In genomic region chr22:31085493-31085824, GRCh38 we compare ENCODE assay signal across 9 cellular contexts. TPM values are rescaled to one million over a fixed set of nuclear protein-coding genes. Genes with fewer than 3 reads are reported as not detected.
A peak's percentile ranks its signal among the peaks of the same experiment; 100 is the strongest.
DNase-seq lines count a peak whose midpoint lies in the region; TF ChIP-seq lines count a peak whose summit lies in the region.
"Had no signal": no experiment of that assay in that cellular context is flagged by ENCODE, and none has a peak within 500 bp of the region (broad histone marks: within the 10 kb centered on the region; RNA-seq: fewer than 3 reads in every experiment).

No MANE protein-coding gene starts in this region.

- H3K36me3 ChIP-seq in stomach = peaks cover 30 to 38% (median 31%) of the 10 kb centered on the region in 4 donors

- DNase-seq in T-helper 1 cell (no peak), astrocyte of the cerebellum (ENCODE audit: low read depth) (no peak), inferior parietal cortex (ENCODE audit: extremely low spot score) (peak; percentile 66), stomach (no peak), EL (no peak), dermis blood vessel endothelial cell (no peak), NCI-H1092 treated with DMSO at 0.1 percent for 48 hours (lab: John Stamatoyannopoulos, UW) (no peak)

- H3K4me1 ChIP-seq in stomach = peaks cover 50 to 89% (median 76%) of the 10 kb centered on the region in 4 donors

- no peaks in the 10 kb centered on the region for H3K27me3 Mint-ChIP-seq in T-helper 1 cell treated with Interleukin-12 subunit alpha and Interleukin-12 subunit beta and Interleukin-4 antibody, amounts not matched to agents 30 μg/mL and 1 μg/mL, for 36 hours (ENCODE audit: low read depth)

- peak overlapping the region; percentile 89 to 96 (median 95) for H3K27ac ChIP-seq in stomach
- H3K27ac ChIP-seq: C4-2B had no signal

- 7 to 22% (median 8%) methylated on average over 6 to 13 of the region's 13 CpGs for WGBS in stomach, 5 donors

- in situ Hi-C loops in astrocyte of the cerebellum (cut with HindIII; ENCODE audit: low sequenced_read_pairs) = no loop called here

- no peak for TF ChIP-seq EP300 in stomach (IDR thresholded peaks at IDR 0.05)

- H3K4me3 ChIP-seq in astrocyte of the cerebellum (ENCODE audit: low read depth, low read length) (peak overlapping the region; percentile 75), stomach (peak overlapping the region; percentile 53 to 77 (median 62))

- peaks cover 30% of the 10 kb centered on the region for H3K4me1 Mint-ChIP-seq in T-helper 1 cell treated with Interleukin-12 subunit alpha and Interleukin-12 subunit beta and Interleukin-4 antibody, amounts not matched to agents 30 μg/mL and 1 μg/mL, for 36 hours (ENCODE audit: low read depth)

- peaks cover 1% of the 10 kb centered on the region for H3K36me3 Mint-ChIP-seq in T-helper 1 cell treated with Interleukin-12 subunit alpha and Interleukin-12 subunit beta and Interleukin-4 antibody, amounts not matched to agents 30 μg/mL and 1 μg/mL, for 36 hours (ENCODE audit: low read depth)

- TF ChIP-seq POLR2A in stomach (IDR thresholded peaks at IDR 0.05) = no peak

- H3K27me3 ChIP-seq in stomach = no peaks in the 10 kb centered on the region

- H3K9me3 Mint-ChIP-seq in T-helper 1 cell treated with Interleukin-12 subunit alpha and Interleukin-12 subunit beta and Interleukin-4 antibody, amounts not matched to agents 30 μg/mL and 1 μg/mL, for 36 hours = no peaks in the 10 kb centered on the region

- H3K9me3 ChIP-seq in stomach = no peaks in the 10 kb centered on the region

- intact Hi-C loops in stomach (cut with DNase I; ENCODE audit: low total_unique reads) = loop anchor here (5.0 kb wide), 1 partner anchor 138 kb away; no protein-coding TSS in a partner anchor

- no peak for TF ChIP-seq CTCF in astrocyte of the cerebellum (IDR thresholded peaks at IDR 0.05; ENCODE audit: low read depth, low read length, missing control alignments)
- peak in 1 of 7 experiments; percentile 6 for TF ChIP-seq CTCF in stomach (IDR thresholded peaks at IDR 0.05)

- H3K27ac Mint-ChIP-seq in T-helper 1 cell treated with Interleukin-12 subunit alpha and Interleukin-12 subunit beta and Interleukin-4 antibody, amounts not matched to agents 30 μg/mL and 1 μg/mL, for 36 hours = no peak overlapping the region

- H3K4me3 Mint-ChIP-seq in T-helper 1 cell treated with Interleukin-12 subunit alpha and Interleukin-12 subunit beta and Interleukin-4 antibody, amounts not matched to agents 30 μg/mL and 1 μg/mL, for 36 hours = peak overlapping the region; percentile 79

RNA-seq across cellular contexts. Expression of gene SMTN, which starts 4.3 kb away (rescaled TPM):
- total RNA-seq in stomach (100 to 1,000 TPM; 120 to 607 (median 406) TPM), dermis blood vessel endothelial cell (269 and 319 TPM in 2 replicates)
- polyA plus RNA-seq in stomach = 100 to 1,000 TPM in 1 of 3 donors, 10 to 100 TPM in 2; 51.5 to 424 (median 78.5) TPM

RNA-seq across cellular contexts. Expression of gene SELENOM, which starts 21.9 kb away (rescaled TPM):
- total RNA-seq in stomach = 1,000 to 10,000 TPM in 1 of 5 donors, 100 to 1,000 TPM in 3, 10 to 100 TPM in 1; 59.8 to 1,443 (median 573) TPM
- polyA plus RNA-seq in stomach = 100 to 1,000 TPM; 243 to 454 (median 300) TPM
- total RNA-seq in dermis blood vessel endothelial cell = 18.7 and 33.7 TPM in 2 replicates

RNA-seq across cellular contexts. Expression of gene INPP5J, which starts 37.3 kb away (rescaled TPM):
- 10 to 100 TPM in 2 of 5 donors, 1 to 10 TPM in 3; 1.8 to 34.4 (median 9.6) TPM for total RNA-seq in stomach
- polyA plus RNA-seq in stomach = 1 to 10 TPM; 5.5 to 9.5 (median 7.5) TPM
- 0.33 TPM in 1 of 2 replicates, not detected in the other for total RNA-seq in dermis blood vessel endothelial cell

RNA-seq across cellular contexts. Expression of gene PLA2G3, which starts 54.8 kb away (rescaled TPM):
- total RNA-seq in stomach (not detected), dermis blood vessel endothelial cell (not detected in 2 replicates)
- polyA plus RNA-seq in stomach = 1 to 10 TPM in 1 of 3 donors, under 1 TPM in 1, not detected in 1; 0.75 to 2.5 TPM
